Comparison of ENCODE assay signal across 8 cellular contexts in the genomic region with DNA sequence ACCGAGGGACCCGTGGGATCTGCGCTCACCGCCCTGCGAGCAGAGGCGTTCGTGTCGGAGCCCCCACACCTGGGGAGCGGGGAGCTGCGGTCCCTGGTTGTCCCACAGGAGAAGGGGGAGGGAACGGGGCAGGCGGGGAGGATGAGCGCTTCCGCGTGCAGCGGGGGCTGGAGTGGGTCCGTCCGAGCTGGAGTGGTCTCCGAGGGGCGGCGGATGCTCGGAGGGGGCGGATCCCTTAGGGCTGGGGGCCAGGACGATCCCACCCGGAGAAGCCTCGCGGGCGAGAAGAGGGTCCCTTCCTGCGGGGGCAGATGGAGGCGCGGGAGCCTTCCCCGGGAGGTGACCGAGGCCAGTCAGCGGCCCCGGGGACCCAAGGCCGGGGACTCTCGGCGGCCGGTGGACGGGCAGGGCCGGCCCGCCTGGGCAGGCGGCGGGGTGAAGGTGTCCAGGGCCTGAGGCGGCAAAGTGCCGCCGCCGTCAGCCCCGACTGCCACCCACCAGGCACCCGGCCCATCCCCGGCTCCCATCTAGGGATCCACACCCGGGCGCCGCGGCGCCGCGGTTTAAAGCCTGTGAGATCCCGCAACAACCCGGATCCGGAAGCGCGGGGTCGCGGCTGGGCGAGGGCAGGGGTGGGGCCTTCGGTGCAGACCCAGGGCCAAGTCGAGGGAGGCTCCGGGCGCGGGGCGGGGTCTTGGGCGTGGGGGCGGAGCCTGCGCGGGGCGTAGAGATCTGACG. TPM values are rescaled to one million over a fixed set of nuclear protein-coding genes. Genes with fewer than 3 reads are reported as not detected.
DNase-seq lines count a peak whose midpoint lies in the region; ATAC-seq and TF ChIP-seq lines count a peak whose summit lies in the region.

No MANE protein-coding gene starts in this region.

- no peaks in the 10 kb centered on the region for H3K27me3 ChIP-seq in aorta (ENCODE audit: control insufficient read depth in 1 of 2, insufficient read depth in 2 of 2, low read length in 1 of 2)

- WGBS in aorta, 2 donors, result 2% methylated on average over 60 to 78 of the region's 78 CpGs

- TF ChIP-seq CTCF in astrocyte of the cerebellum (IDR thresholded peaks at IDR 0.05; ENCODE audit: low read depth, low read length, missing control alignments), result no peak

- in situ Hi-C loops in astrocyte of the cerebellum (cut with HindIII; ENCODE audit: low sequenced_read_pairs), result no loop called here

- H3K4me3 ChIP-seq in astrocyte of the cerebellum (ENCODE audit: low read depth, low read length) (peak overlapping the region; percentile 69), aorta (ENCODE audit: low read length in 2 of 2) (peak overlapping the region; percentile 74 to 82)

- no peaks in the 10 kb centered on the region for H3K9me3 ChIP-seq in aorta (ENCODE audit: control insufficient read depth, low read length)

- ATAC-seq in GM21447 (IDR thresholded peaks at IDR 0.05; ENCODE audit: unreplicated experiment) (peak; percentile 86), aorta (ENCODE audit: low FRiP score) (peak; percentile 91)

- DNase-seq in CD1c-positive myeloid dendritic cell (ENCODE audit: extremely low spot score) (peak; percentile 73), NCI-H1105 (lab: John Stamatoyannopoulos, UW) (peak; percentile 90), T-helper 22 cell (ENCODE audit: low read depth) (peak; percentile 72), astrocyte of the cerebellum (ENCODE audit: low read depth) (peak; percentile 16), hippocampal formation (lab: John Stamatoyannopoulos, UW) (peak; percentile 68 to 80), retina (peak; percentile 89), aorta (peak; percentile 92 to 96)

- peaks cover 0 to 2% of the 10 kb centered on the region in 2 donors for H3K36me3 ChIP-seq in aorta (ENCODE audit: control insufficient read depth in 1 of 2, insufficient read depth in 2 of 2, low read length in 1 of 2)

- no peaks in the 10 kb centered on the region for H3K4me1 ChIP-seq in aorta (ENCODE audit: control insufficient read depth in 1 of 2, insufficient read depth in 2 of 2, low read length in 2 of 2)

- intact Hi-C loops in aorta (cut with DNase I), result no loop called here

- H3K27ac ChIP-seq in aorta (ENCODE audit: low read depth in 1 of 2, low read length in 2 of 2), result peak overlapping the region in 1 of 2 donors; percentile 4

RNA-seq across cellular contexts. Expression of a gene that starts 5.3 kb away (rescaled TPM):
- total RNA-seq in aorta, result not detected
- polyA plus RNA-seq in aorta, result not detected

RNA-seq across cellular contexts. Expression of a gene that starts 25.6 kb away (rescaled TPM):
- 1 to 10 TPM; 5.6 to 7.5 TPM for total RNA-seq in aorta
- 1 to 10 TPM; 3.9 to 6.5 TPM for polyA plus RNA-seq in aorta

RNA-seq across cellular contexts. Expression of a gene that starts 49.3 kb away (rescaled TPM):
- 10 to 100 TPM; 31.9 to 38.8 TPM for total RNA-seq in aorta
- 10 to 100 TPM; 26.8 to 30.7 TPM for polyA plus RNA-seq in aorta

Comparison
In these comparisons a context has a peak if more than half of its experiments do, and no peak if none do; other contexts are left out.
1. DNase-seq: peak in every context shown above with its lines; median percentile 94 in aorta; 90 in NCI-H1105; 89 in retina; 74 in hippocampal formation; 73 in CD1c-positive myeloid dendritic cell; 72 in T-helper 22 cell; 16 in astrocyte of the cerebellum.